23 cellular contexts compared by ENCODE assay signal in genomic region chr1:204321051-204321450, GRCh38. TPM values are rescaled to one million over a fixed set of nuclear protein-coding genes. Genes with fewer than 3 reads are reported as not detected.
DNase-seq lines count a peak whose midpoint lies in the region; ATAC-seq and TF ChIP-seq lines count a peak whose summit lies in the region.
"Had no signal": no experiment of that assay in that cellular context is flagged by ENCODE, and none has a peak within 500 bp of the region (broad histone marks: within the 10 kb centered on the region; RNA-seq: fewer than 3 reads in every experiment).

No MANE protein-coding gene starts in this region.

- no peaks in the 10 kb centered on the region for H3K36me3 Mint-ChIP-seq in MCF 10A (ENCODE audit: insufficient read depth, unreplicated experiment)
- H3K36me3 Mint-ChIP-seq in brain: peaks cover 1% of the 10 kb centered on the region
- H3K36me3 Mint-ChIP-seq in mesothelial cell of epicardium: no peaks in the 10 kb centered on the region
- no peaks in the 10 kb centered on the region for H3K36me3 Mint-ChIP-seq in type B pancreatic cell
- H3K36me3 Mint-ChIP-seq: CD8-positive, alpha-beta T cell; stimulated activated memory B cell treated with anti-CD40 and anti-IgM and Interleukin-4, amounts not matched to agents 10 μg/mL and 1 μg/mL and 100 μg/mL, for 72 hours; T-cell had no signal

- intact Hi-C loops in MCF 10A (cut with micrococcal nuclease): no loop called here
- intact Hi-C loops in breast epithelium (cut with DNase I; ENCODE audit: low total_unique reads): no loop called here
- intact Hi-C loops in upper lobe of right lung (cut with DNase I): no loop called here
- intact Hi-C loops in sigmoid colon (cut with DNase I): no loop called here

- no peaks in the 10 kb centered on the region for H3K9me3 Mint-ChIP-seq in MCF 10A (ENCODE audit: unreplicated experiment)
- H3K9me3 Mint-ChIP-seq in brain: no peaks in the 10 kb centered on the region
- H3K9me3 Mint-ChIP-seq in mesothelial cell of epicardium: no peaks in the 10 kb centered on the region
- no peaks in the 10 kb centered on the region for H3K9me3 Mint-ChIP-seq in type B pancreatic cell
- H3K9me3 Mint-ChIP-seq: CD8-positive, alpha-beta T cell; dendritic cell treated with granulocyte-macrophage colony-stimulating factor and Interleukin-4, amounts not matched to agents 40 ng/mL and 50 ng/mL, for 4 days; stimulated activated memory B cell treated with anti-CD40 and anti-IgM and Interleukin-4, amounts not matched to agents 10 μg/mL and 1 μg/mL and 100 μg/mL, for 72 hours; T-cell had no signal

- no peaks in the 10 kb centered on the region for H3K4me1 ChIP-seq in breast epithelium
- peaks cover 4% of the 10 kb centered on the region for H3K4me1 ChIP-seq in upper lobe of right lung
- H3K4me1 ChIP-seq in sigmoid colon: peaks cover 0 to 24% (median 15%) of the 10 kb centered on the region in 4 donors

- no peak overlapping the region for H3K4me3 ChIP-seq in breast epithelium
- no peak overlapping the region for H3K4me3 ChIP-seq in upper lobe of right lung
- H3K4me3 ChIP-seq in sigmoid colon: no peak overlapping the region

- H3K27me3 ChIP-seq in breast epithelium: no peaks in the 10 kb centered on the region
- H3K27me3 ChIP-seq in upper lobe of right lung: no peaks in the 10 kb centered on the region
- no peaks in the 10 kb centered on the region for H3K27me3 ChIP-seq in sigmoid colon

- H3K9me3 ChIP-seq in breast epithelium (no peaks in the 10 kb centered on the region), upper lobe of right lung (no peaks in the 10 kb centered on the region), sigmoid colon (no peaks in the 10 kb centered on the region)

- TF ChIP-seq EP300 in sigmoid colon (IDR thresholded peaks at IDR 0.05): no peak

- WGBS in sigmoid colon, 2 donors: 92 to 96% methylated on average over 2 of the region's 2 CpGs

- no TSS peak for BruUV-seq in MCF 10A (replicated peaks; lab: Mats Ljungman, UMichigan)

- TF ChIP-seq CTCF in MCF 10A (IDR thresholded peaks at IDR 0.05; ENCODE audit: unreplicated experiment): no peak
- no peak for TF ChIP-seq CTCF in breast epithelium (IDR thresholded peaks at IDR 0.05)
- TF ChIP-seq CTCF in brain (conservative IDR thresholded peaks at IDR 0.05): no peak
- TF ChIP-seq CTCF in mesothelial cell of epicardium (IDR thresholded peaks at IDR 0.05; ENCODE audit: unreplicated experiment): no peak
- TF ChIP-seq CTCF in type B pancreatic cell (conservative IDR thresholded peaks at IDR 0.05): no peak
- no peak for TF ChIP-seq CTCF in upper lobe of right lung (IDR thresholded peaks at IDR 0.05)
- no peak for TF ChIP-seq CTCF in sigmoid colon (IDR thresholded peaks at IDR 0.05)

- H3K27ac ChIP-seq in breast epithelium (no peak overlapping the region), upper lobe of right lung (no peak overlapping the region), sigmoid colon (no peak overlapping the region)
- H3K27ac ChIP-seq: KMS-11 had no signal

- H3K4me1 Mint-ChIP-seq in MCF 10A (ENCODE audit: insufficient read depth, unreplicated experiment) (peaks cover 71% of the 10 kb centered on the region), brain (peaks cover 76% of the 10 kb centered on the region), mesothelial cell of epicardium (peaks cover 57% of the 10 kb centered on the region), type B pancreatic cell (ENCODE audit: unreplicated experiment) (peaks cover 58% of the 10 kb centered on the region)
- H3K4me1 Mint-ChIP-seq: stimulated activated memory B cell treated with anti-CD40 and anti-IgM and Interleukin-4, amounts not matched to agents 10 μg/mL and 1 μg/mL and 100 μg/mL, for 72 hours; T-cell had no signal

- H3K27ac Mint-ChIP-seq in MCF 10A (ENCODE audit: low read depth, unreplicated experiment) (peak overlapping the region; percentile 95), brain (peak overlapping the region in 3 of 5 experiments; percentile 21 to 79 (median 38)), mesothelial cell of epicardium (peak overlapping the region; percentile 97), type B pancreatic cell (peak overlapping the region; percentile 97)
- H3K27ac Mint-ChIP-seq: activated CD8-positive, alpha-beta T cell treated with anti-CD3 and anti-CD28 coated beads, Interleukin-2, amount 10 ng/mL, durations not matched to agents 7 days and 5 days; CD8-positive, alpha-beta T cell; dendritic cell treated with granulocyte-macrophage colony-stimulating factor and Interleukin-4, amounts not matched to agents 40 ng/mL and 50 ng/mL, for 4 days; stimulated activated memory B cell treated with anti-CD40 and anti-IgM and Interleukin-4, amounts not matched to agents 10 μg/mL and 1 μg/mL and 100 μg/mL, for 72 hours; T-cell had no signal

- H3K4me3 Mint-ChIP-seq in MCF 10A (ENCODE audit: unreplicated experiment) (no peak overlapping the region), brain (no peak overlapping the region), mesothelial cell of epicardium (no peak overlapping the region), type B pancreatic cell (no peak overlapping the region)
- H3K4me3 Mint-ChIP-seq: activated CD8-positive, alpha-beta T cell treated with anti-CD3 and anti-CD28 coated beads, Interleukin-2, amount 10 ng/mL, durations not matched to agents 7 days and 5 days; CD8-positive, alpha-beta T cell; dendritic cell treated with granulocyte-macrophage colony-stimulating factor and Interleukin-4, amounts not matched to agents 40 ng/mL and 50 ng/mL, for 4 days; stimulated activated memory B cell treated with anti-CD40 and anti-IgM and Interleukin-4, amounts not matched to agents 10 μg/mL and 1 μg/mL and 100 μg/mL, for 72 hours; T-cell had no signal

- H3K27me3 Mint-ChIP-seq in MCF 10A (ENCODE audit: insufficient read depth, unreplicated experiment) (no peaks in the 10 kb centered on the region), brain (peaks cover 33% of the 10 kb centered on the region), mesothelial cell of epicardium (ENCODE audit: low read depth) (no peaks in the 10 kb centered on the region), type B pancreatic cell (no peaks in the 10 kb centered on the region)

- no peak for DNase-seq in MCF 10A (ENCODE audit: unreplicated experiment)
- DNase-seq in breast epithelium (ENCODE audit: low spot score in 2 of 2): no peak
- DNase-seq in mesothelial cell of epicardium (ENCODE audit: low spot score in 2 of 2, unreplicated experiment in 2 of 2): no peak
- no peak for DNase-seq in type B pancreatic cell (ENCODE audit: extremely low spot score, unreplicated experiment)
- DNase-seq in upper lobe of right lung: no peak
- DNase-seq in sigmoid colon: no peak
- DNase-seq: activated CD4-positive, CD25-positive, alpha-beta regulatory T cell treated with anti-CD3 and anti-CD28 coated beads, Interleukin-2, amount 50 U/mL, for 72 hours; activated CD8-positive, alpha-beta T cell treated with anti-CD3 and anti-CD28 coated beads, Interleukin-2, amount 10 ng/mL, durations not matched to agents 7 days and 5 days; activated gamma-delta T cell treated with Interleukin-2 at 50 U/mL for 16 hours; activated T-cell treated with anti-CD3 and anti-CD28 coated beads for 4 hours; CD8-positive, alpha-beta T cell; DMS153; NCI-H146; NCI-H510A treated with DMSO at 0.1 percent for 48 hours; nucleus accumbens; small intestine; T-cell had no signal

- CTCF ChIA-PET in MCF 10A (lab: Yijun Ruan, JAX): interaction anchor here (0.5 to 9.9 kb wide), 9 partner anchors 12 to 182 kb away, joined by 3 to 106 read pairs (median 5); partner anchors contain the start of gene PLEKHA6

- ATAC-seq in HG02840 (IDR thresholded peaks at IDR 0.05; ENCODE audit: low FRiP score, unreplicated experiment) (no peak), upper lobe of right lung (no peak)
- ATAC-seq: activated CD8-positive, alpha-beta T cell treated with anti-CD3 and anti-CD28 coated beads, Interleukin-2, amount 10 ng/mL, durations not matched to agents 7 days and 5 days; CD8-positive, alpha-beta T cell; stimulated activated memory B cell treated with anti-CD40 and anti-IgM and Interleukin-4, amounts not matched to agents 10 μg/mL and 1 μg/mL and 100 μg/mL, for 72 hours; T-cell had no signal

- no peaks in the 10 kb centered on the region for H3K36me3 ChIP-seq in breast epithelium
- H3K36me3 ChIP-seq in upper lobe of right lung: no peaks in the 10 kb centered on the region
- no peaks in the 10 kb centered on the region for H3K36me3 ChIP-seq in sigmoid colon

- POLR2A ChIA-PET in MCF 10A (lab: Yijun Ruan, JAX): interaction anchor here (0.8 to 14.8 kb wide), 12 partner anchors 10 to 802 kb away, joined by 3 to 413 read pairs (median 6); no protein-coding TSS in a partner anchor

- TF ChIP-seq POLR2A in breast epithelium (IDR thresholded peaks at IDR 0.05) (no peak), sigmoid colon (IDR thresholded peaks at IDR 0.05) (no peak)

RNA-seq across cellular contexts. Expression of gene PLEKHA6, which starts 38.7 kb away (rescaled TPM):
- 65.9 and 75.9 TPM in 2 replicates for total RNA-seq in MCF 10A (2022)
- total RNA-seq in breast epithelium: 10 to 100 TPM in 2 of 3 donors, 1 to 10 TPM in 1; 1.4 to 34.0 (median 17.7) TPM
- 27.8 TPM for polyA plus RNA-seq in brain (ENCODE audit: insufficient read depth, low read depth, low replicate concordance)
- total RNA-seq in mesothelial cell of epicardium: 29.7 to 34.0 TPM (median 32.2 TPM) in 3 replicates
- 37.8 and 63.1 TPM in 2 replicates for total RNA-seq in type B pancreatic cell (ENCODE audit: low replicate concordance)
- 7.1 TPM for total RNA-seq in upper lobe of right lung
- 10 to 100 TPM in 1 of 4 donors, 1 to 10 TPM in 3; 5.6 to 15.0 (median 8.5) TPM for total RNA-seq in sigmoid colon
- polyA plus RNA-seq in sigmoid colon: 10 to 100 TPM; 22.2 to 58.7 (median 40.5) TPM
- total RNA-seq: G401 had no signal

Comparison
In these comparisons a context has a peak if more than half of its experiments do, and no peak if none do; other contexts are left out.
1. H3K27ac Mint-ChIP-seq: peak in every context shown above with its lines; median percentile 97 in mesothelial cell of epicardium; 97 in type B pancreatic cell; 95 in MCF 10A; 38 in brain.